9 cellular contexts compared by ENCODE assay signal in the genomic region with DNA sequence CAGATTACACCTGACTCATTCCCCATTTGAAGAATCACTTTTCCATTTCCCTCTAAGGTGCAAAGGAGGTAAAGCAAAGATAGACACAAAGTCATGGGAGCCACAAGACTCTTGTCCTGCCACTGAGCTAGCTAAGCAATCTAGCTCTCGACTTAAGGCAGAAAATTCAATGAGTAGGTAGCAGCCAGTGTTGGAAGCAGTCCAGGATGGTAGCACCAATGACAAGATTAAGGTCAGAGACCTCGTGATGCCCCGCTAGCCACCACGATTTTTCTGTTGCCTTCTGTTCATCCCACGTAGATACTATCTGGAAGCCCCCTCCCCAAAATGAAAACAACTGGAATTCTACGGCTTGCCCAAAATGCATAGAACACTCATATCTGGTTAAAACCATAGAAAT. TPM values are rescaled to one million over a fixed set of nuclear protein-coding genes. Genes with fewer than 3 reads are reported as not detected.
DNase-seq lines count a peak whose midpoint lies in the region; ATAC-seq and TF ChIP-seq lines count a peak whose summit lies in the region.
"Had no signal": no experiment of that assay in that cellular context is flagged by ENCODE, and none has a peak within 500 bp of the region (broad histone marks: within the 10 kb centered on the region; RNA-seq: fewer than 3 reads in every experiment).

No MANE protein-coding gene starts in this region.

- H3K27me3 ChIP-seq in trophoblast cell (ENCODE audit: insufficient read depth, low read length): no peaks in the 10 kb centered on the region

- intact Hi-C loops in posterior vena cava (cut with DNase I): loop anchor here in 1 of 2 donors (10.0 kb wide), 1 partner anchor 134 kb away; no protein-coding TSS in a partner anchor

- no peak overlapping the region for H3K9ac ChIP-seq in trophoblast cell (ENCODE audit: low read length)

- no peak overlapping the region for H2BK120ac ChIP-seq in trophoblast cell (ENCODE audit: insufficient read depth, low read length, poor library complexity)

- no peak overlapping the region for H4K12ac ChIP-seq in trophoblast cell (ENCODE audit: low read depth, low read length)

- no peak overlapping the region for H3K4ac ChIP-seq in trophoblast cell (ENCODE audit: low read depth, low read length)

- no peak overlapping the region for H4K91ac ChIP-seq in trophoblast cell (ENCODE audit: low read depth, low read length)

- H2BK5ac ChIP-seq in trophoblast cell (ENCODE audit: low read depth, low read length, poor library complexity): no peak overlapping the region

- no peak overlapping the region for H4K8ac ChIP-seq in trophoblast cell (ENCODE audit: low read depth, low read length)

- no peak overlapping the region for H3K23ac ChIP-seq in trophoblast cell (ENCODE audit: low read length)

- H3K27me3 Mint-ChIP-seq in activated CD4-positive, alpha-beta T cell treated with anti-CD3 and anti-CD28 coated beads, Interleukin-2, amount 10 ng/mL, durations not matched to agents 7 days and 5 days: peaks cover 3% of the 10 kb centered on the region
- no peaks in the 10 kb centered on the region for H3K27me3 Mint-ChIP-seq in T-helper 17 cell
- H3K27me3 Mint-ChIP-seq in stimulated activated naive B cell treated with anti-CD40 and anti-IgM and Interleukin-4, amounts not matched to agents 10 μg/mL and 1 μg/mL and 100 μg/mL, for 72 hours: no peaks in the 10 kb centered on the region

- WGBS in trophoblast cell (ENCODE audit: extremely low coverage, insufficient coverage, insufficient read length): no CpG with 5 or more reads among the region's 6 CpGs

- H2AK5ac ChIP-seq in trophoblast cell (ENCODE audit: low read length): no peak overlapping the region

- H3K4me3 ChIP-seq in foreskin fibroblast (ENCODE audit: low read depth in 1 of 2, low read length in 2 of 2) (peak overlapping the region; percentile 71 to 83), trophoblast cell (ENCODE audit: low read depth, low read length) (no peak overlapping the region)

- POLR2A ChIA-PET in activated CD4-positive, alpha-beta T cell treated with anti-CD3 and anti-CD28 coated beads, Interleukin-2, amount 10 ng/mL, durations not matched to agents 7 days and 5 days (lab: Charles Lee): no interaction called here

- H3K9me3 Mint-ChIP-seq in activated CD4-positive, alpha-beta T cell treated with anti-CD3 and anti-CD28 coated beads, Interleukin-2, amount 10 ng/mL, durations not matched to agents 7 days and 5 days: no peaks in the 10 kb centered on the region
- H3K9me3 Mint-ChIP-seq in stimulated activated naive B cell treated with anti-CD40 and anti-IgM and Interleukin-4, amounts not matched to agents 10 μg/mL and 1 μg/mL and 100 μg/mL, for 72 hours: peaks cover 0 to 4% of the 10 kb centered on the region in 2 donors

- H3K79me2 ChIP-seq in trophoblast cell (ENCODE audit: control insufficient read depth, insufficient read depth, low read length, poor library complexity): peaks cover 7% of the 10 kb centered on the region

- H3K4me2 ChIP-seq in trophoblast cell (ENCODE audit: low read length): no peak overlapping the region

- peaks cover 5 to 7% of the 10 kb centered on the region in 2 experiments for H3K4me1 ChIP-seq in trophoblast cell (ENCODE audit: control insufficient read depth in 1 of 2, insufficient read depth in 2 of 2, low read length in 2 of 2)

- H2BK12ac ChIP-seq in trophoblast cell (ENCODE audit: low read length): no peak overlapping the region

- H3K14ac ChIP-seq in trophoblast cell (ENCODE audit: low read length): no peak overlapping the region

- H3K79me1 ChIP-seq in trophoblast cell (ENCODE audit: low read length): peaks cover 9% of the 10 kb centered on the region

- peaks cover 11 to 17% of the 10 kb centered on the region in 2 experiments for H3K36me3 ChIP-seq in trophoblast cell (ENCODE audit: control insufficient read depth in 1 of 2, insufficient read depth in 2 of 2, low read length in 2 of 2)

- no peak overlapping the region for H3K18ac ChIP-seq in trophoblast cell (ENCODE audit: low read length)

- H3K9me3 ChIP-seq in T-helper 17 cell (ENCODE audit: control insufficient read depth, low read length, poor library complexity, severe bottlenecking) (no peaks in the 10 kb centered on the region), trophoblast cell (ENCODE audit: insufficient read depth, low read depth, low read length) (no peaks in the 10 kb centered on the region)

- no peak for TF ChIP-seq CTCF in foreskin fibroblast (IDR thresholded peaks at IDR 0.05; ENCODE audit: low read depth, low read length)

- no peak overlapping the region for H3K27ac ChIP-seq in trophoblast cell (ENCODE audit: low read depth, low read length)

- peaks cover 53% of the 10 kb centered on the region for H3K36me3 Mint-ChIP-seq in activated CD4-positive, alpha-beta T cell treated with anti-CD3 and anti-CD28 coated beads, Interleukin-2, amount 10 ng/mL, durations not matched to agents 7 days and 5 days (ENCODE audit: low read depth)
- peaks cover 5% of the 10 kb centered on the region for H3K36me3 Mint-ChIP-seq in T-helper 17 cell (ENCODE audit: low read depth)
- H3K36me3 Mint-ChIP-seq in stimulated activated naive B cell treated with anti-CD40 and anti-IgM and Interleukin-4, amounts not matched to agents 10 μg/mL and 1 μg/mL and 100 μg/mL, for 72 hours: peaks cover 35 to 42% of the 10 kb centered on the region in 2 donors

- peaks cover 67% of the 10 kb centered on the region for H3K4me1 Mint-ChIP-seq in activated CD4-positive, alpha-beta T cell treated with anti-CD3 and anti-CD28 coated beads, Interleukin-2, amount 10 ng/mL, durations not matched to agents 7 days and 5 days
- peaks cover 53% of the 10 kb centered on the region for H3K4me1 Mint-ChIP-seq in T-helper 17 cell
- H3K4me1 Mint-ChIP-seq in stimulated activated naive B cell treated with anti-CD40 and anti-IgM and Interleukin-4, amounts not matched to agents 10 μg/mL and 1 μg/mL and 100 μg/mL, for 72 hours: peaks cover 52 to 71% of the 10 kb centered on the region in 2 donors

- no peak for DNase-seq in activated CD4-positive, alpha-beta T cell treated with anti-CD3 and anti-CD28 coated beads, Interleukin-2, amount 10 ng/mL, durations not matched to agents 7 days and 5 days
- no peak for DNase-seq in activated CD4-positive, alpha-beta T cell treated with anti-CD3 and anti-CD28 coated beads for 1 hour
- no peak for DNase-seq in T-helper 17 cell
- no peak for DNase-seq in foreskin fibroblast
- DNase-seq in stimulated activated naive B cell treated with anti-CD40 and anti-IgM and Interleukin-4, amounts not matched to agents 10 μg/mL and 1 μg/mL and 100 μg/mL, for 72 hours: no peak
- DNase-seq in posterior vena cava (ENCODE audit: low spot score): no peak
- DNase-seq in T1000 (lab: John Stamatoyannopoulos, UW): no peak
- DNase-seq in trophoblast cell: no peak
- DNase-seq: NCI-H187 had no signal

- no peak for ATAC-seq in T-helper 17 cell
- ATAC-seq in stimulated activated naive B cell treated with anti-CD40 and anti-IgM and Interleukin-4, amounts not matched to agents 10 μg/mL and 1 μg/mL and 100 μg/mL, for 72 hours (replicated peaks): no peak

- peak overlapping the region; percentile 39 for H3K27ac Mint-ChIP-seq in activated CD4-positive, alpha-beta T cell treated with anti-CD3 and anti-CD28 coated beads, Interleukin-2, amount 10 ng/mL, durations not matched to agents 7 days and 5 days
- peak overlapping the region; percentile 80 for H3K27ac Mint-ChIP-seq in T-helper 17 cell
- H3K27ac Mint-ChIP-seq in stimulated activated naive B cell treated with anti-CD40 and anti-IgM and Interleukin-4, amounts not matched to agents 10 μg/mL and 1 μg/mL and 100 μg/mL, for 72 hours: no peak overlapping the region

- no peak overlapping the region for H2AFZ ChIP-seq in trophoblast cell (ENCODE audit: insufficient read depth, low read length, poor library complexity)

- H3K4me3 Mint-ChIP-seq in activated CD4-positive, alpha-beta T cell treated with anti-CD3 and anti-CD28 coated beads, Interleukin-2, amount 10 ng/mL, durations not matched to agents 7 days and 5 days: peak overlapping the region; percentile 96
- H3K4me3 Mint-ChIP-seq in T-helper 17 cell: peak overlapping the region; percentile 91
- peak overlapping the region; percentile 83 to 86 for H3K4me3 Mint-ChIP-seq in stimulated activated naive B cell treated with anti-CD40 and anti-IgM and Interleukin-4, amounts not matched to agents 10 μg/mL and 1 μg/mL and 100 μg/mL, for 72 hours

- CTCF ChIA-PET in activated CD4-positive, alpha-beta T cell treated with anti-CD3 and anti-CD28 coated beads, Interleukin-2, amount 10 ng/mL, durations not matched to agents 7 days and 5 days (lab: Charles Lee): interaction anchor here (1.1 kb wide), 1 partner anchor 140 kb away, joined by 3 read pairs; no protein-coding TSS in a partner anchor

RNA-seq across cellular contexts. Expression of a gene that starts 1.4 kb away (rescaled TPM):
- total RNA-seq in activated CD4-positive, alpha-beta T cell treated with anti-CD3 and anti-CD28 coated beads, Interleukin-2, amount 10 ng/mL, durations not matched to agents 7 days and 5 days: 10 to 100 TPM; 61.4 to 73.4 TPM
- 10 to 100 TPM; 33.1 to 38.5 TPM for total RNA-seq in T-helper 17 cell
- 10 to 100 TPM in 1 of 2 donors, 1 to 10 TPM in 1; 6.2 to 11.1 TPM for total RNA-seq in posterior vena cava
- polyA plus RNA-seq in trophoblast cell (2013): 8.1 and 8.3 TPM in 2 replicates

RNA-seq across cellular contexts. Expression of a gene that starts 17.2 kb away (rescaled TPM):
- 10 to 100 TPM; 45.8 to 47.9 TPM for total RNA-seq in activated CD4-positive, alpha-beta T cell treated with anti-CD3 and anti-CD28 coated beads, Interleukin-2, amount 10 ng/mL, durations not matched to agents 7 days and 5 days
- total RNA-seq in T-helper 17 cell (10 to 100 TPM; 19.6 to 23.1 TPM), posterior vena cava (10 to 100 TPM; 15.3 to 20.6 TPM)
- polyA plus RNA-seq in trophoblast cell (2013): 0.04 and 0.17 TPM in 2 replicates

RNA-seq across cellular contexts. Expression of a gene that starts 24.0 kb away (rescaled TPM):
- 100 to 1,000 TPM; 212 to 241 TPM for total RNA-seq in activated CD4-positive, alpha-beta T cell treated with anti-CD3 and anti-CD28 coated beads, Interleukin-2, amount 10 ng/mL, durations not matched to agents 7 days and 5 days
- total RNA-seq in T-helper 17 cell (10 to 100 TPM; 36.6 to 42.2 TPM), posterior vena cava (100 to 1,000 TPM in 1 of 2 donors, 10 to 100 TPM in 1; 90.1 to 102 TPM)
- 534 and 575 TPM in 2 replicates for polyA plus RNA-seq in trophoblast cell (2013)

RNA-seq across cellular contexts. Expression of a gene that starts 24.3 kb away (rescaled TPM):
- 100 to 1,000 TPM; 115 to 134 TPM for total RNA-seq in activated CD4-positive, alpha-beta T cell treated with anti-CD3 and anti-CD28 coated beads, Interleukin-2, amount 10 ng/mL, durations not matched to agents 7 days and 5 days
- total RNA-seq in T-helper 17 cell: 10 to 100 TPM; 66.7 to 76.1 TPM
- under 1 TPM; 0.42 to 0.43 TPM for total RNA-seq in posterior vena cava
- polyA plus RNA-seq in trophoblast cell (2013): not detected in 2 replicates

RNA-seq across cellular contexts. Expression of a gene that starts 24.8 kb away (rescaled TPM):
- total RNA-seq in activated CD4-positive, alpha-beta T cell treated with anti-CD3 and anti-CD28 coated beads, Interleukin-2, amount 10 ng/mL, durations not matched to agents 7 days and 5 days: 100 to 1,000 TPM; 191 to 202 TPM
- total RNA-seq in T-helper 17 cell (10 to 100 TPM; 16.9 to 24.3 TPM), posterior vena cava (10 to 100 TPM; 14.4 to 16.3 TPM)
- 39.3 and 41.7 TPM in 2 replicates for polyA plus RNA-seq in trophoblast cell (2013)
